13 cellular contexts compared by ENCODE assay signal in the genomic region with DNA sequence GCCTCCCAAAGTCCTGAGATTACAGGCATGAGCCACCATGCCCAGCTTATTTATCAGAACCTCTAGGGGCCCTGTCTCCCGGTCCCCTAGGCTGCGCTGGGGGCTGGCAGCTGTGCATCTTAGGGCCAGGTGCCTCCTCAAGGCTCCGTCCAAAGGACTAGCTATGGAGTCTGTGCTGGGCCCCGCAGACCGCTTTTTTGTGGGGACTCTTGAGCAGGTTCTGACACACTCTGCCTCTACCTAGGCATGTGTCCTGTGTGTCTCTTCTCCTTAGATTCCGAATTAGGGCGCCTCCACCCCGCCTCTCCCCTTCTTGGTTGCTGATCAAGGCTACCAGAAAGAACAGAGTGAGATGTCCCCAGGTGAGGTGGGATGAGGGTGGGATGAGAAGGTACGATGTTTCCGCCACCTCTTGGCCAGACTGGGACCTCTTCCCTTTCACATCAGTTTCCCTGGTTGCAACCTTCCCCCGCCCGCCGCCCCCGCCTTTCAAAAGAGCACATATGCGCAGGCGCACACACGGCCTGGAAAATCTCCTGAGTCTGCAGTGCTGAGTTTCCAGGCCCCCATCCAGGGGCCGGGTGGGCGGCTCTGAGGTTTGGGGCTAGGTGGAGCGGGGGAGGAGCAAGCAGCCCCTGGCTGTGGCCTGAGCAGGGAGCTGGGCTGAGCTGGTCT. TPM values are rescaled to one million over a fixed set of nuclear protein-coding genes. Genes with fewer than 3 reads are reported as not detected.
DNase-seq lines count a peak whose midpoint lies in the region; ATAC-seq lines count a peak whose summit lies in the region.
"Had no signal": no experiment of that assay in that cellular context is flagged by ENCODE, and none has a peak within 500 bp of the region (broad histone marks: within the 10 kb centered on the region; RNA-seq: fewer than 3 reads in every experiment).

No MANE protein-coding gene starts in this region.

- no peaks in the 10 kb centered on the region for H3K27me3 Mint-ChIP-seq in activated CD8-positive, alpha-beta T cell treated with anti-CD3 and anti-CD28 coated beads, Interleukin-2, amount 10 ng/mL, durations not matched to agents 7 days and 5 days (ENCODE audit: low read depth)
- H3K27me3 Mint-ChIP-seq in effector memory CD8-positive, alpha-beta T cell: no peaks in the 10 kb centered on the region

- H3K27ac Mint-ChIP-seq in activated CD8-positive, alpha-beta T cell treated with anti-CD3 and anti-CD28 coated beads, Interleukin-2, amount 10 ng/mL, durations not matched to agents 7 days and 5 days: peak overlapping the region; percentile 100
- peak overlapping the region; percentile 92 to 98 for H3K27ac Mint-ChIP-seq in effector memory CD8-positive, alpha-beta T cell

- CTCF ChIA-PET in activated CD8-positive, alpha-beta T cell treated with anti-CD3 and anti-CD28 coated beads, Interleukin-2, amount 10 ng/mL, durations not matched to agents 7 days and 5 days (lab: Charles Lee): interaction anchor here (0.8 to 3.1 kb wide), 9 partner anchors 8 to 177 kb away, joined by 3 to 31 read pairs (median 4); a partner anchor contains a TSS

- POLR2A ChIA-PET in activated CD8-positive, alpha-beta T cell treated with anti-CD3 and anti-CD28 coated beads, Interleukin-2, amount 10 ng/mL, durations not matched to agents 7 days and 5 days (lab: Charles Lee): interaction anchor here (0.7 to 2.2 kb wide), 4 partner anchors 9 to 21 kb away, joined by 3 to 9 read pairs (median 3); a partner anchor contains a TSS

- H3K9me3 Mint-ChIP-seq in activated CD8-positive, alpha-beta T cell treated with anti-CD3 and anti-CD28 coated beads, Interleukin-2, amount 10 ng/mL, durations not matched to agents 7 days and 5 days (ENCODE audit: insufficient read depth): no peaks in the 10 kb centered on the region
- H3K9me3 Mint-ChIP-seq in effector memory CD8-positive, alpha-beta T cell: no peaks in the 10 kb centered on the region

- H3K4me3 ChIP-seq in Jurkat, Clone E6-1 (ENCODE audit: low read length): peak overlapping the region; percentile 34
- H3K4me3 ChIP-seq: adrenal gland, sigmoid colon had no signal

- ATAC-seq in activated CD8-positive, alpha-beta T cell treated with anti-CD3 and anti-CD28 coated beads, Interleukin-2, amount 10 ng/mL, durations not matched to agents 7 days and 5 days: peak; percentile 5
- ATAC-seq in effector memory CD8-positive, alpha-beta T cell (replicated peaks): peak; percentile 4
- ATAC-seq in HG03457 (IDR thresholded peaks at IDR 0.05; ENCODE audit: unreplicated experiment) (no peak), HG03571 (IDR thresholded peaks at IDR 0.05; ENCODE audit: unreplicated experiment) (no peak), GM21360 (IDR thresholded peaks at IDR 0.05; ENCODE audit: unreplicated experiment) (no peak)

- peaks cover 1% of the 10 kb centered on the region for H3K36me3 Mint-ChIP-seq in activated CD8-positive, alpha-beta T cell treated with anti-CD3 and anti-CD28 coated beads, Interleukin-2, amount 10 ng/mL, durations not matched to agents 7 days and 5 days (ENCODE audit: low read depth)
- peaks cover 25% of the 10 kb centered on the region for H3K36me3 Mint-ChIP-seq in effector memory CD8-positive, alpha-beta T cell (ENCODE audit: insufficient read depth)

- DNase-seq in Jurkat, Clone E6-1 (ENCODE audit: low read depth, low spot score): no peak
- peak; percentile 54 for DNase-seq in activated CD8-positive, alpha-beta T cell treated with anti-CD3 and anti-CD28 coated beads, Interleukin-2, amount 10 ng/mL, durations not matched to agents 7 days and 5 days
- no peak for DNase-seq in effector memory CD8-positive, alpha-beta T cell
- DNase-seq in stimulated activated CD8-positive, alpha-beta memory T cell treated with anti-CD3 and anti-CD28 coated beads, Interleukin-2, amount 100 ng/mL, for 48 hours (ENCODE audit: low read depth in 2 of 2): peak; percentile 65 to 71
- DNase-seq in mucosa of gallbladder (ENCODE audit: low spot score): no peak
- DNase-seq: adrenal gland, IMR-90, NCI-H524, sigmoid colon, substantia nigra had no signal

- peaks cover 68% of the 10 kb centered on the region for H3K4me1 Mint-ChIP-seq in activated CD8-positive, alpha-beta T cell treated with anti-CD3 and anti-CD28 coated beads, Interleukin-2, amount 10 ng/mL, durations not matched to agents 7 days and 5 days (ENCODE audit: low read depth)
- H3K4me1 Mint-ChIP-seq in effector memory CD8-positive, alpha-beta T cell (ENCODE audit: low read depth in 2 of 2): peaks cover 46 to 50% of the 10 kb centered on the region in 2 donors

- H3K4me3 Mint-ChIP-seq in activated CD8-positive, alpha-beta T cell treated with anti-CD3 and anti-CD28 coated beads, Interleukin-2, amount 10 ng/mL, durations not matched to agents 7 days and 5 days: peak overlapping the region; percentile 71
- peak overlapping the region; percentile 97 to 99 for H3K4me3 Mint-ChIP-seq in effector memory CD8-positive, alpha-beta T cell

RNA-seq across cellular contexts. Expression of a gene that starts 5.0 kb away (rescaled TPM):
- polyA plus RNA-seq in Jurkat, Clone E6-1 (2012; ENCODE audit: insufficient read depth, insufficient read length): 232 TPM
- 100 to 1,000 TPM; 242 to 255 TPM for total RNA-seq in activated CD8-positive, alpha-beta T cell treated with anti-CD3 and anti-CD28 coated beads, Interleukin-2, amount 10 ng/mL, durations not matched to agents 7 days and 5 days
- 9.3 TPM for total RNA-seq in mucosa of gallbladder
- total RNA-seq: IMR-90 had no signal

RNA-seq across cellular contexts. Expression of a gene that starts 20.9 kb away (rescaled TPM):
- 33.1 TPM for polyA plus RNA-seq in Jurkat, Clone E6-1 (2012; ENCODE audit: insufficient read depth, insufficient read length)
- 10 to 100 TPM; 39.7 to 42.0 TPM for total RNA-seq in activated CD8-positive, alpha-beta T cell treated with anti-CD3 and anti-CD28 coated beads, Interleukin-2, amount 10 ng/mL, durations not matched to agents 7 days and 5 days
- total RNA-seq in mucosa of gallbladder: 89.5 TPM

RNA-seq across cellular contexts. Expression of a gene that starts 28.2 kb away (rescaled TPM):
- 0.50 TPM for polyA plus RNA-seq in Jurkat, Clone E6-1 (2012; ENCODE audit: insufficient read depth, insufficient read length)
- under 1 TPM in 1 of 2 experiments, not detected in 1; 0.08 TPM for total RNA-seq in activated CD8-positive, alpha-beta T cell treated with anti-CD3 and anti-CD28 coated beads, Interleukin-2, amount 10 ng/mL, durations not matched to agents 7 days and 5 days
- total RNA-seq in mucosa of gallbladder: 60.7 TPM
- total RNA-seq: IMR-90 had no signal
- polyA plus RNA-seq: IMR-90 had no signal

RNA-seq across cellular contexts. Expression of a gene that starts 42.7 kb away (rescaled TPM):
- polyA plus RNA-seq in Jurkat, Clone E6-1 (2012; ENCODE audit: insufficient read depth, insufficient read length): not detected
- total RNA-seq in activated CD8-positive, alpha-beta T cell treated with anti-CD3 and anti-CD28 coated beads, Interleukin-2, amount 10 ng/mL, durations not matched to agents 7 days and 5 days: not detected
- 0.14 TPM for total RNA-seq in mucosa of gallbladder
- total RNA-seq: IMR-90 had no signal

Comparison
In these comparisons a context has a peak if more than half of its experiments do, and no peak if none do; other contexts are left out.
1. DNase-seq: peak in activated CD8-positive, alpha-beta T cell treated with anti-CD3 and anti-CD28 coated beads, Interleukin-2, amount 10 ng/mL, durations not matched to agents 7 days and 5 days (single experiment) and stimulated activated CD8-positive, alpha-beta memory T cell treated with anti-CD3 and anti-CD28 coated beads, Interleukin-2, amount 100 ng/mL, for 48 hours (2 of 2); none in Jurkat, Clone E6-1 (single experiment), effector memory CD8-positive, alpha-beta T cell (0 of 3) and mucosa of gallbladder (single experiment).
2. ATAC-seq: peak in activated CD8-positive, alpha-beta T cell treated with anti-CD3 and anti-CD28 coated beads, Interleukin-2, amount 10 ng/mL, durations not matched to agents 7 days and 5 days (single experiment) and effector memory CD8-positive, alpha-beta T cell (single experiment); none in HG03457 (single experiment), HG03571 (single experiment) and GM21360 (single experiment).
3. RNA of a gene that starts 5.0 kb away (total RNA-seq): 242 to 255 TPM in activated CD8-positive, alpha-beta T cell treated with anti-CD3 and anti-CD28 coated beads, Interleukin-2, amount 10 ng/mL, durations not matched to agents 7 days and 5 days; 9.3 TPM in mucosa of gallbladder (single experiment); every median in the first group is over 10 times any median in the second.
4. RNA of a gene that starts 28.2 kb away (total RNA-seq): 60.7 TPM in mucosa of gallbladder (single experiment); 0.08 TPM in activated CD8-positive, alpha-beta T cell treated with anti-CD3 and anti-CD28 coated beads, Interleukin-2, amount 10 ng/mL, durations not matched to agents 7 days and 5 days; every median in the first group is over 10 times any median in the second.